8 cellular contexts compared by ENCODE assay signal in the genomic region with DNA sequence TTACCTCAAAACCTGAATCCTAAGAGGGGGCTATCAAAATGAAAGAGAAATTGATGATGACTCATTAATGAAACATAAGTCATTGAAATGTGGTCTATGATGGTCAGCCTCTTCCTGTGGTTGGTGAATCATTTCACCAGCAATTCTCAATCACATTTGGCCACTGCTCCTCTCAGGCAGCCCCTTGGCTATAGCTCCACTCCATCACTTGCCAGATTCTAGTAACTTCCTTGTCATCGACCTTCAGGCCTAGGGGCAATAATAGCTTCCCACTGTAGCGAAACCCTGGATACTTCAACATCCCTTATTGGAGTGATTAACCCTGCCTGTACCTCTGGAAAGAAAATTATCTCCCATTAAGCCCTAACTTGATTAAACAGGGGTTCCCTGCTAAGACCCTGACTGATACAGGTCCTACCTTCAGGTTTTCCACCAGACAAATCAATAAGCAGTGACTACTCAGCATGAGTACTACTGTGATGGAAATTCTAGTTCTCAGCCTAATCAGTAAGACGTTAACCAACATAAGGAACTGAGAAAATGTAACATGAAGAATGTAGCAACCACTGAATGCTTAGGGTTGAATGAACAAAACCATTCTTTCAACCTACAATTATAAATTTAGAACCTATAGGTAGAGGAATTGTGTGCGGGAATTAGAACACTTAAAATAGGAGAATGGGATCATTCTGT. TPM values are rescaled to one million over a fixed set of nuclear protein-coding genes. Genes with fewer than 3 reads are reported as not detected.
A peak's percentile ranks its signal among the peaks of the same experiment; 100 is the strongest.
DNase-seq lines count a peak whose midpoint lies in the region; ATAC-seq and TF ChIP-seq lines count a peak whose summit lies in the region.

No MANE protein-coding gene starts in this region.

- no peak overlapping the region for H3K27ac ChIP-seq in A673 (ENCODE audit: low read depth, low read length, poor library complexity, severe bottlenecking)

- peaks cover 6% of the 10 kb centered on the region for H3K9me3 Mint-ChIP-seq in chondrocyte (ENCODE audit: low read depth)

- TF ChIP-seq CTCF in chondrocyte (IDR thresholded peaks at IDR 0.05) = no peak
- no peak for TF ChIP-seq CTCF in BE2C (IDR thresholded peaks at IDR 0.05; ENCODE audit: low read depth, low read length)
- TF ChIP-seq CTCF in A673 (conservative IDR thresholded peaks at IDR 0.05; ENCODE audit: low read depth, low read length) = no peak

- H3K27ac Mint-ChIP-seq in chondrocyte (ENCODE audit: unreplicated experiment) = peak overlapping the region; percentile 94

- intact Hi-C loops in A673 (cut with micrococcal nuclease; ENCODE audit: unreplicated experiment) = loop anchor here (1.0 to 10.0 kb wide), 5 partner anchors 202 to 1254 kb away; no protein-coding TSS in a partner anchor

- H3K27me3 Mint-ChIP-seq in chondrocyte (ENCODE audit: low read depth) = peaks cover 3% of the 10 kb centered on the region

- POLR2A ChIA-PET in A673 (lab: Charles Lee; ENCODE audit: low non-redundant PET) = no interaction called here

- no peaks in the 10 kb centered on the region for H3K4me1 ChIP-seq in BE2C
- H3K4me1 ChIP-seq in A673 (ENCODE audit: insufficient read depth, low read length, poor library complexity, severe bottlenecking) = no peaks in the 10 kb centered on the region

- no TSS peak for BruUV-seq in A673 (replicated peaks; lab: Mats Ljungman, UMichigan)

- H3K27me3 ChIP-seq in BE2C (no peaks in the 10 kb centered on the region), A673 (replicated peaks; ENCODE audit: insufficient read depth, low read depth, low read length, poor library complexity) (no peaks in the 10 kb centered on the region)

- CTCF ChIA-PET in A673 (lab: Charles Lee) = interaction anchor here (0.6 to 0.9 kb wide), 2 partner anchors 349 to 699 kb away, joined by 3 to 4 read pairs; no protein-coding TSS in a partner anchor

- H3K4me1 Mint-ChIP-seq in chondrocyte (ENCODE audit: low read depth) = peaks cover 31% of the 10 kb centered on the region

- H3K36me3 ChIP-seq in BE2C = no peaks in the 10 kb centered on the region
- H3K36me3 ChIP-seq in A673 (ENCODE audit: insufficient read depth, low read length, poor library complexity, severe bottlenecking) = no peaks in the 10 kb centered on the region

- H3K36me3 Mint-ChIP-seq in chondrocyte (ENCODE audit: low read depth) = no peaks in the 10 kb centered on the region

- ATAC-seq in GM21381 (IDR thresholded peaks at IDR 0.05; ENCODE audit: unreplicated experiment) (peak; percentile 81), HG03521 (IDR thresholded peaks at IDR 0.05; ENCODE audit: unreplicated experiment) (peak; percentile 87)

- no peak overlapping the region for H3K4me3 ChIP-seq in BE2C (ENCODE audit: low read depth, low read length)
- H3K4me3 ChIP-seq in A673 (ENCODE audit: low read depth, low read length, poor library complexity, severe bottlenecking) = no peak overlapping the region

- DNase-seq in GM03348 (ENCODE audit: low spot score) (peak; percentile 74), chondrocyte (ENCODE audit: low spot score) (no peak), non-pigmented ciliary epithelial cell (ENCODE audit: low read depth) (peak; percentile 89), BE2C (no peak), A673 (ENCODE audit: low spot score) (no peak)
- no peak for DNase-seq in activated naive CD4-positive, alpha-beta T cell (lab: John Stamatoyannopoulos, UW)

- H3K4me3 Mint-ChIP-seq in chondrocyte (ENCODE audit: unreplicated experiment) = peak overlapping the region; percentile 3

- no peaks in the 10 kb centered on the region for H3K9me3 ChIP-seq in BE2C
- H3K9me3 ChIP-seq in A673 (ENCODE audit: low read depth, low read length, poor library complexity, severe bottlenecking) = no peaks in the 10 kb centered on the region

RNA-seq across cellular contexts. Expression of gene ADH7, which starts 30.4 kb away (rescaled TPM):
- total RNA-seq in chondrocyte (not detected in 3 replicates), A673 (2021) (not detected in 2 replicates)
- polyA plus RNA-seq in BE2C (2012; ENCODE audit: insufficient read depth, insufficient read length, low read depth) = not detected

RNA-seq across cellular contexts. Expression of gene ADH1C, which starts 52.2 kb away (rescaled TPM):
- not detected in 3 replicates for total RNA-seq in chondrocyte
- polyA plus RNA-seq in BE2C (2012; ENCODE audit: insufficient read depth, insufficient read length, low read depth) = not detected
- not detected in 2 replicates for total RNA-seq in A673 (2021)

Comparison
In these comparisons a context has a peak if more than half of its experiments do, and no peak if none do; other contexts are left out.
1. DNase-seq: peak in GM03348 (single experiment) and non-pigmented ciliary epithelial cell (single experiment); none in chondrocyte (single experiment), BE2C (single experiment), A673 (single experiment) and activated naive CD4-positive, alpha-beta T cell (0 of 4).